Comparison of ENCODE assay signal across 8 cellular contexts in genomic region chr1:15154480-15155036, GRCh38. TPM values are rescaled to one million over a fixed set of nuclear protein-coding genes. Genes with fewer than 3 reads are reported as not detected.
DNase-seq lines count a peak whose midpoint lies in the region; ATAC-seq and TF ChIP-seq lines count a peak whose summit lies in the region.

No MANE protein-coding gene starts in this region.

- peaks cover 16% of the 10 kb centered on the region for H3K27me3 Mint-ChIP-seq in memory B cell

- DNase-seq in AG09309 (ENCODE audit: low read depth) (no peak), colonic mucosa (peak; percentile 59), memory B cell (ENCODE audit: low spot score in 2 of 2) (no peak), vagina (ENCODE audit: extremely low spot score in 2 of 2) (no peak)

- H3K27ac ChIP-seq in HUES64 (ENCODE audit: low read depth, low read length) (no peak overlapping the region), colonic mucosa (peak overlapping the region; percentile 94), vagina (peak overlapping the region; percentile 96)

- TF ChIP-seq CTCF in AG09309 (IDR thresholded peaks at IDR 0.05; ENCODE audit: control insufficient read depth, insufficient read depth, low read depth, low read length, missing control alignments) (no peak), colonic mucosa (IDR thresholded peaks at IDR 0.05) (no peak), vagina (IDR thresholded peaks at IDR 0.05) (no peak)

- TF ChIP-seq POLR2A in vagina (IDR thresholded peaks at IDR 0.05): no peak

- peaks cover 10% of the 10 kb centered on the region; the same call in 1 of the 2 replicates for H3K4me1 ChIP-seq in HUES64 (ENCODE audit: insufficient read depth, low read length)
- peaks cover 17% of the 10 kb centered on the region for H3K4me1 ChIP-seq in colonic mucosa
- H3K4me1 ChIP-seq in vagina: peaks cover 54% of the 10 kb centered on the region

- 3% methylated on average over 37 of the region's 37 CpGs for WGBS in HUES64

- H3K9me3 ChIP-seq in HUES64 (ENCODE audit: insufficient read depth, low read depth, low read length): no peaks in the 10 kb centered on the region
- H3K9me3 ChIP-seq in colonic mucosa: no peaks in the 10 kb centered on the region
- no peaks in the 10 kb centered on the region for H3K9me3 ChIP-seq in vagina

- no peak overlapping the region for H3K27ac Mint-ChIP-seq in memory B cell

- intact Hi-C loops in colonic mucosa (cut with DNase I): loop anchor here (5.0 kb wide), 1 partner anchor 118 kb away; no protein-coding TSS in a partner anchor
- intact Hi-C loops in vagina (cut with DNase I): loop anchor here (10.0 kb wide), 1 partner anchor 60 kb away; no protein-coding TSS in a partner anchor

- H3K9ac ChIP-seq in HUES64 (ENCODE audit: low read depth, low read length) (peak overlapping the region; percentile 69; the same call in 1 of the 2 replicates), colonic mucosa (ENCODE audit: low read depth in 2 of 2, low read length in 2 of 2) (peak overlapping the region; percentile 85 to 91)

- H3K27me3 ChIP-seq in HUES64 (ENCODE audit: insufficient read depth, low read length): peaks cover 45% of the 10 kb centered on the region
- H3K27me3 ChIP-seq in colonic mucosa: no peaks in the 10 kb centered on the region
- no peaks in the 10 kb centered on the region for H3K27me3 ChIP-seq in vagina

- peak overlapping the region; percentile 63 for H3K4me3 Mint-ChIP-seq in memory B cell

- H3K36me3 ChIP-seq in HUES64 (ENCODE audit: insufficient read depth, low read length): no peaks in the 10 kb centered on the region
- no peaks in the 10 kb centered on the region for H3K36me3 ChIP-seq in colonic mucosa
- no peaks in the 10 kb centered on the region for H3K36me3 ChIP-seq in vagina

- ATAC-seq in memory B cell (ENCODE audit: low read depth) (no peak), GM18909 (IDR thresholded peaks at IDR 0.05; ENCODE audit: poor library complexity, unreplicated experiment) (no peak), GM19452 (IDR thresholded peaks at IDR 0.05; ENCODE audit: unreplicated experiment) (no peak), GM19351 (IDR thresholded peaks at IDR 0.05; ENCODE audit: unreplicated experiment) (no peak)

- H3K9me3 Mint-ChIP-seq in memory B cell: no peaks in the 10 kb centered on the region

- H3K36me3 Mint-ChIP-seq in memory B cell: no peaks in the 10 kb centered on the region

- H3K4me1 Mint-ChIP-seq in memory B cell: peaks cover 12% of the 10 kb centered on the region

- H3K4me3 ChIP-seq in AG09309 (ENCODE audit: control insufficient read depth, low read depth, low read length): peak overlapping the region; percentile 57
- H3K4me3 ChIP-seq in HUES64 (ENCODE audit: low read length): peak overlapping the region; percentile 82
- peak overlapping the region; percentile 87 for H3K4me3 ChIP-seq in colonic mucosa
- peak overlapping the region; percentile 72 to 78 for H3K4me3 ChIP-seq in vagina

RNA-seq across cellular contexts. Expression of gene TMEM51, which starts 1.0 kb away (rescaled TPM):
- polyA plus RNA-seq in HUES64 (2013, experiment 1 of 2): 5.6 TPM
- 6.5 TPM for polyA plus RNA-seq in HUES64 (2013, experiment 2 of 2)
- total RNA-seq in colonic mucosa (10 to 100 TPM; 21.3 to 28.6 TPM), vagina (31.4 TPM)
